Comparison of ENCODE assay signal across 14 cellular contexts in the genomic region with DNA sequence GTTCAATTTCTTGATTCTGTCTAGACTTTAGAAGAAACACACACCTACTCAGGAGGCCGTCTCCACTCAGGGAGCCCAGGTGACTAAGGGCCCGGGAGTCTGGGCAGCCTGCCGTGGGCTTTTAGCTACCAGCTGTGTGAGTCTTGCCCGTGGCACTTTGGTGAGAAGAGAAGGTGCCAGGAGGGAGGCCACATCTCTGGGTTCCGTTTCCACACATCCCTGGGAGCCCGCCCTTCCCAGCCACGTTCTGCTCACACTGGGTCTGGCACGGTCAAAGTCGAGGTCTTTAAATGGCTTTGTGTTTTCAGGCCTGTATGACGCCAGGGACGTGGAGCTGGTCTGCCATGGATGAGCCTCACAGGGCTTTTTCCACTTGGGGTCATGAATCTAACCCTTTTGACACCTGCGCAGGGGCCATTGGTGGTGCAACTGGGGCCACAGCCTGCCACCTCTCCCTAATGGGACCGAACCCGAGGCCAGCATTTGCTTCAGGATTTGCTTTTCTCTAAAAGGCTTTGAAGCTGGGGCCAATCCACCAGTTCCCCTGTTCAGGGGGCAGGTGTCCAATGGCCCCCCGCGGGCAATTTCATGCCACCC. TPM values are rescaled to one million over a fixed set of nuclear protein-coding genes. Genes with fewer than 3 reads are reported as not detected.
DNase-seq lines count a peak whose midpoint lies in the region; ATAC-seq and TF ChIP-seq lines count a peak whose summit lies in the region.
"Had no signal": no experiment of that assay in that cellular context is flagged by ENCODE, and none has a peak within 500 bp of the region (broad histone marks: within the 10 kb centered on the region; RNA-seq: fewer than 3 reads in every experiment).

No MANE protein-coding gene starts in this region.

- DNase-seq in H9 (peak; percentile 7), coronary artery (ENCODE audit: low spot score) (peak; percentile 52), osteocyte (ENCODE audit: extremely low spot score, unreplicated experiment) (peak; percentile 68), aorta (peak in 1 of 2 donors; percentile 87), NCI-H1694 (lab: John Stamatoyannopoulos, UW) (no peak)
- DNase-seq in stimulated activated naive CD8-positive, alpha-beta T cell treated with anti-CD3 and anti-CD28 coated beads, Interleukin-15, Interleukin-2, amounts not matched to agents 100 U/mL and 50 U/mL, for 24 hours, result no peak
- no peak for DNase-seq in activated CD4-positive, alpha-beta T cell treated with anti-CD3 and anti-CD28 coated beads for 4 hours
- DNase-seq: HCEC 1CT, NCI-H1048, NCI-H146, NCI-H226, NCI-H69 had no signal

- ATAC-seq in aorta (ENCODE audit: low FRiP score), result peak; percentile 15
- no peak for ATAC-seq in stimulated activated naive CD8-positive, alpha-beta T cell treated with anti-CD3 and anti-CD28 coated beads, Interleukin-15, Interleukin-2, amounts not matched to agents 100 U/mL and 50 U/mL, for 24 hours

- peaks cover 2 to 5% (median 4%) of the 10 kb centered on the region in 3 experiments; a peak in 4 of 7 replicates for H3K36me3 Mint-ChIP-seq in H9 (ENCODE audit: insufficient read depth in 1 of 3, low read depth in 3 of 3)
- peaks cover 1% of the 10 kb centered on the region for H3K36me3 Mint-ChIP-seq in osteocyte (ENCODE audit: unreplicated experiment)

- no CpG with 5 or more reads among the region's 16 CpGs for WGBS in H9 (ENCODE audit: extremely low coverage, insufficient read length, low lambda C conversion rate)
- WGBS in aorta, 2 donors, result 62 to 88% methylated on average over 16 of the region's 16 CpGs

- H3K4me1 ChIP-seq in H9 (ENCODE audit: insufficient read depth, low read length), result no peaks in the 10 kb centered on the region
- no peaks in the 10 kb centered on the region for H3K4me1 ChIP-seq in aorta (ENCODE audit: control insufficient read depth in 1 of 2, insufficient read depth in 2 of 2, low read length in 2 of 2)

- no peak overlapping the region for H3K27ac ChIP-seq in H9 (ENCODE audit: insufficient read length, low read depth, low read length)
- no peak overlapping the region for H3K27ac ChIP-seq in coronary artery
- H3K27ac ChIP-seq in aorta (ENCODE audit: low read depth in 1 of 2, low read length in 2 of 2), result no peak overlapping the region
- H3K27ac ChIP-seq: BLaER1 had no signal

- H4K20me1 ChIP-seq in H9 (ENCODE audit: control insufficient read depth, insufficient read depth, insufficient read length), result no peaks in the 10 kb centered on the region
- H4K20me1 ChIP-seq: BLaER1 had no signal

- H3K4me3 Mint-ChIP-seq in H9 (no peak overlapping the region), osteocyte (ENCODE audit: unreplicated experiment) (no peak overlapping the region)

- no peak overlapping the region for H2BK20ac ChIP-seq in H9 (ENCODE audit: low read depth, low read length, poor library complexity, severe bottlenecking)

- H2BK5ac ChIP-seq in H9 (ENCODE audit: insufficient read length, low read length), result no peak overlapping the region

- no peak overlapping the region for H2AK5ac ChIP-seq in H9 (ENCODE audit: insufficient read length, low read length)

- no peaks in the 10 kb centered on the region for H3K36me3 ChIP-seq in aorta (ENCODE audit: control insufficient read depth in 1 of 2, insufficient read depth in 2 of 2, low read length in 1 of 2)
- H3K36me3 ChIP-seq: BLaER1 had no signal

- no peak overlapping the region for H4K8ac ChIP-seq in H9 (replicated peaks; ENCODE audit: insufficient read length, low read depth, low read length)

- no peak overlapping the region for H4K91ac ChIP-seq in H9 (ENCODE audit: insufficient read length, low read depth, low read length)

- H3K27me3 Mint-ChIP-seq in H9 (ENCODE audit: low read depth) (peaks cover 3% of the 10 kb centered on the region; the same call in 1 of the 2 replicates), osteocyte (ENCODE audit: unreplicated experiment) (peaks cover 2% of the 10 kb centered on the region)

- no peak overlapping the region for H3T11ph ChIP-seq in H9 (ENCODE audit: low read length)

- H3K79me1 ChIP-seq in H9 (ENCODE audit: insufficient read depth, low read depth, low read length, poor library complexity, severe bottlenecking), result no peaks in the 10 kb centered on the region

- H4K5ac ChIP-seq in H9 (ENCODE audit: insufficient read length, low read depth, low read length), result no peak overlapping the region

- H3K79me2 ChIP-seq in H9 (ENCODE audit: insufficient read depth, low read length), result no peaks in the 10 kb centered on the region

- H3K27me3 ChIP-seq in H9 (ENCODE audit: insufficient read depth, low read length) (no peaks in the 10 kb centered on the region), aorta (ENCODE audit: control insufficient read depth in 1 of 2, insufficient read depth in 2 of 2, low read length in 1 of 2) (no peaks in the 10 kb centered on the region)
- H3K27me3 ChIP-seq: BLaER1 had no signal

- H3K23ac ChIP-seq in H9 (ENCODE audit: insufficient read length, low read depth, low read length), result no peak overlapping the region

- no peak overlapping the region for H3K18ac ChIP-seq in H9 (ENCODE audit: insufficient read length, low read depth, low read length)

- intact Hi-C loops in aorta (cut with DNase I), result no loop called here

- no peaks in the 10 kb centered on the region for H3K23me2 ChIP-seq in H9 (ENCODE audit: insufficient read length, low read depth, low read length, poor library complexity, severe bottlenecking)

- H3K14ac ChIP-seq in H9 (ENCODE audit: insufficient read depth, low read length), result no peak overlapping the region

- no peak overlapping the region for H2AFZ ChIP-seq in H9 (ENCODE audit: low read length)

- no peak for TF ChIP-seq CTCF in H9 (conservative IDR thresholded peaks at IDR 0.05)
- no peak for TF ChIP-seq CTCF in coronary artery (IDR thresholded peaks at IDR 0.05)
- no peak for TF ChIP-seq CTCF in osteocyte (IDR thresholded peaks at IDR 0.05)

- no peak overlapping the region for H2BK120ac ChIP-seq in H9 (ENCODE audit: low read depth, low read length, poor library complexity, severe bottlenecking)

- no peak overlapping the region for H3K4me2 ChIP-seq in H9 (ENCODE audit: insufficient read depth, insufficient read length, low read length)
- H3K4me2 ChIP-seq: BLaER1 had no signal

- H3K56ac ChIP-seq in H9 (ENCODE audit: insufficient read length, low read depth, low read length), result no peak overlapping the region

- H3K4me3 ChIP-seq in coronary artery, result no peak overlapping the region
- no peak overlapping the region for H3K4me3 ChIP-seq in aorta (ENCODE audit: low read length in 2 of 2)
- H3K4me3 ChIP-seq: BLaER1 had no signal

- H2BK15ac ChIP-seq in H9 (ENCODE audit: low read depth, low read length), result no peak overlapping the region

- H3K27ac Mint-ChIP-seq in H9 (no peak overlapping the region), osteocyte (ENCODE audit: unreplicated experiment) (no peak overlapping the region)

- H3K4ac ChIP-seq in H9 (ENCODE audit: low read depth, low read length), result no peak overlapping the region

- no peak overlapping the region for H3K9ac ChIP-seq in H9 (ENCODE audit: extremely low read depth, insufficient read length, low read length)
- H3K9ac ChIP-seq: BLaER1 had no signal

- H3K9me3 Mint-ChIP-seq in H9 (peaks cover 3 to 8% of the 10 kb centered on the region in 2 experiments; a peak in 4 of 5 replicates), osteocyte (ENCODE audit: unreplicated experiment) (peaks cover 13% of the 10 kb centered on the region)

- H3K4me1 Mint-ChIP-seq in H9 (peaks cover 0 to 2% of the 10 kb centered on the region in 2 experiments; a peak in 1 of 4 replicates), osteocyte (ENCODE audit: unreplicated experiment) (peaks cover 6% of the 10 kb centered on the region)

- H2BK12ac ChIP-seq in H9 (ENCODE audit: insufficient read length, low read depth, low read length), result no peak overlapping the region

- H3K9me3 ChIP-seq in H9 (ENCODE audit: control insufficient read depth, low read depth, low read length), result no peaks in the 10 kb centered on the region
- peaks cover 2% of the 10 kb centered on the region for H3K9me3 ChIP-seq in aorta (ENCODE audit: control insufficient read depth, low read length)

RNA-seq across cellular contexts. Expression of gene FCN2, which starts 17.2 kb away (rescaled TPM):
- total RNA-seq in H9 (2021) (not detected in 2 replicates), osteocyte (not detected in 2 replicates), aorta (under 1 TPM in 1 of 2 donors, not detected in 1; 0.32 TPM)
- polyA plus RNA-seq in aorta, result not detected
- total RNA-seq: HT1080 had no signal

RNA-seq across cellular contexts. Expression of gene FCN1, which starts 54.3 kb away (rescaled TPM):
- total RNA-seq in H9 (2021) (not detected in 2 replicates), osteocyte (not detected in 2 replicates), aorta (10 to 100 TPM; 10.0 to 14.4 TPM)
- polyA plus RNA-seq in aorta, result 1 to 10 TPM in 1 of 2 donors, under 1 TPM in 1; 0.97 to 2.0 TPM
- total RNA-seq: HT1080 had no signal

Comparison
In these comparisons a context has a peak if more than half of its experiments do, and no peak if none do; other contexts are left out.
1. DNase-seq: peak in H9 (single experiment), coronary artery (single experiment) and osteocyte (single experiment); none in NCI-H1694 (single experiment), stimulated activated naive CD8-positive, alpha-beta T cell treated with anti-CD3 and anti-CD28 coated beads, Interleukin-15, Interleukin-2, amounts not matched to agents 100 U/mL and 50 U/mL, for 24 hours (single experiment) and activated CD4-positive, alpha-beta T cell treated with anti-CD3 and anti-CD28 coated beads for 4 hours (0 of 2).
2. RNA of gene FCN1, which starts 54.3 kb away (total RNA-seq): 10.0 to 14.4 TPM in aorta; not detected in H9 and not detected in osteocyte; every median in the first group is over 10 times any median in the second.